8 cellular contexts compared by ENCODE assay signal in the genomic region with DNA sequence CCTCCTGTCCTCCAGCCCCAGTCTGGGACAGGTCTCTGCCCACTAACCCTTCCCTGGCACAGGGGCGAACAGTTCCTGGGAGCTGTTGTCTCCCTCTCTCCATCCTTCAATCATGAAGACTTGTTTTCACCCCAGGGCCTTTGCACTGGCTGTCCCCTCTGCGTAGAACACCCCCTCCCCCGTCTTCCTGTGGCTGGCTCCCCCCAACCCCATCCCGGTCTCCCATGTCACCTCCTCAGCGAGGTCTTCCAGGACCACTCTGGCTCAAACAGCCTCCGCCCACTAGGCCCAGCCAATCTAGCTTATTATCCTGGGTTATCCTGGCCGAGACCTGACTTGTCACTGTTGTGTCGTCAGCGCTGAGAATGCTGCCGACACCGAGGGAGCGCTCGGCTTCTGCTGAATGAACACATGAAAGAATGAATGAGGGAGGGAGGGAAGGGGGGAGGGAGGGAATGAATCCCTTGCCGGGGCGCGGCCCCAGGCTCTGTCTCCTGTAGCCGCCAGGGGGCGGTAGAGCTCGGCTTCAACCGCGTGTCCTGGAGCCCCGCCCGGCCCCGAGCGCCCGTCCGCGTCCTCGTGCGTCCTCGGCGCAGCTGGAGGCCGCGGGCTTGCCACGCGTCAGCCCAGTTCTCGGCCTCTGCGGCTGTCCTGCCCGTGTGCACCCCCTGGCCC. TPM values are rescaled to one million over a fixed set of nuclear protein-coding genes. Genes with fewer than 3 reads are reported as not detected.
A peak's percentile ranks its signal among the peaks of the same experiment; 100 is the strongest.
DNase-seq lines count a peak whose midpoint lies in the region; ATAC-seq and TF ChIP-seq lines count a peak whose summit lies in the region.
"Not testable (repeated sequence)": the region's sequence is repeated elsewhere in the genome, so short reads cannot be mapped to it uniquely, and the experiment has no call there.

No MANE protein-coding gene starts in this region.

- intact Hi-C loops in PC-3 (cut with micrococcal nuclease) (loop anchor here (5.0 kb wide), 1 partner anchor 196 kb away; no protein-coding TSS in a partner anchor), esophagus muscularis mucosa (cut with DNase I) (loop anchor here (5.0 to 10.0 kb wide), 2 partner anchors 34 to 198 kb away; a partner anchor contains a TSS)
- intact Hi-C loops in gastrocnemius medialis (cut with DNase I; ENCODE audit: low total_unique reads) = not testable (repeated sequence)

- TF ChIP-seq CTCF in PC-3 (conservative IDR thresholded peaks at IDR 0.05; ENCODE audit: low read depth, low read length); esophagus muscularis mucosa (IDR thresholded peaks at IDR 0.05); gastrocnemius medialis (IDR thresholded peaks at IDR 0.05 in 4 of 5, conservative IDR thresholded peaks at IDR 0.05 in 1 of 5): not testable (repeated sequence)

- not testable (repeated sequence) for BruUV-seq in PC-3 (replicated peaks; lab: Mats Ljungman, UMichigan)

- not testable (repeated sequence) for H3K4me1 ChIP-seq in ACC112 (ENCODE audit: control insufficient read depth, insufficient read depth, low read length, unreplicated experiment); PC-3 (ENCODE audit: insufficient read depth, low read length); gastrocnemius medialis
- peaks cover 3 to 15% (median 11%) of the 10 kb centered on the region in 4 donors for H3K4me1 ChIP-seq in esophagus muscularis mucosa

- not testable (repeated sequence) for H3K27me3 ChIP-seq in ACC112 (ENCODE audit: insufficient read depth, low read length); PC-3 (ENCODE audit: low read length); esophagus muscularis mucosa; gastrocnemius medialis

- not testable (repeated sequence) for H3K4me3 Mint-ChIP-seq in activated T-cell treated with anti-CD3 and anti-CD28 coated beads, Interleukin-2, amount 50 U/mL, for 72 hours; memory B cell

- TF ChIP-seq EP300 in esophagus muscularis mucosa (IDR thresholded peaks at IDR 0.05) = not testable (repeated sequence)

- not testable (repeated sequence) for H3K9ac ChIP-seq in PC-3 (ENCODE audit: low read length)

- H3K9me3 ChIP-seq in PC-3 (ENCODE audit: low read length); esophagus muscularis mucosa; gastrocnemius medialis: not testable (repeated sequence)

- not testable (repeated sequence) for H3K27ac Mint-ChIP-seq in activated T-cell treated with anti-CD3 and anti-CD28 coated beads, Interleukin-2, amount 50 U/mL, for 72 hours; memory B cell

- not testable (repeated sequence) for H3K4me1 Mint-ChIP-seq in activated T-cell treated with anti-CD3 and anti-CD28 coated beads, Interleukin-2, amount 50 U/mL, for 72 hours (ENCODE audit: low read depth); memory B cell

- H2AFZ ChIP-seq in ACC112 (ENCODE audit: low read length, unreplicated experiment) = not testable (repeated sequence)
- peak overlapping the region; percentile 38; the same call in 1 of the 2 replicates for H2AFZ ChIP-seq in PC-3 (ENCODE audit: low read length)

- POLR2A ChIA-PET in PC-3 (lab: Charles Lee; ENCODE audit: unreplicated experiment) = not testable (repeated sequence)

- H3K36me3 ChIP-seq in ACC112 (ENCODE audit: insufficient read depth, low read length); PC-3 (ENCODE audit: low read depth, low read length); gastrocnemius medialis: not testable (repeated sequence)
- H3K36me3 ChIP-seq in esophagus muscularis mucosa = peaks cover 0 to 40% (median 29%) of the 10 kb centered on the region in 4 donors

- in situ Hi-C loops in gastrocnemius medialis (cut with MboI; ENCODE audit: low sequenced_read_pairs in 4 of 4) = loop anchor here in 3 of 4 donors (10.0 to 25.0 kb wide), 4 partner anchors 128 to 198 kb away; no protein-coding TSS in a partner anchor

- H3K79me2 ChIP-seq in ACC112 (ENCODE audit: control insufficient read depth, insufficient read depth, low read length, unreplicated experiment); PC-3 (ENCODE audit: low read length): not testable (repeated sequence)

- not testable (repeated sequence) for DNase-seq in PC-3; activated T-cell treated with anti-CD3 and anti-CD28 coated beads, Interleukin-2, amount 50 U/mL, for 72 hours; esophagus muscularis mucosa (ENCODE audit: extremely low spot score); memory B cell (ENCODE audit: low spot score in 2 of 2); gastrocnemius medialis

- H3K4me3 ChIP-seq in ACC112 (ENCODE audit: low read depth, low read length) (peak overlapping the region; percentile 45; the same call in 1 of the 2 replicates), esophagus muscularis mucosa (peak overlapping the region; percentile 29 to 37 (median 36)), gastrocnemius medialis (peak overlapping the region in 2 of 4 donors; percentile 31 to 36)
- not testable (repeated sequence) for H3K4me3 ChIP-seq in PC-3 (ENCODE audit: low read length)

- H3K9me3 Mint-ChIP-seq in activated T-cell treated with anti-CD3 and anti-CD28 coated beads, Interleukin-2, amount 50 U/mL, for 72 hours; memory B cell: not testable (repeated sequence)

- not testable (repeated sequence) for H3K27ac ChIP-seq in ACC112 (ENCODE audit: low read depth, low read length); PC-3 (ENCODE audit: low read length)
- H3K27ac ChIP-seq in esophagus muscularis mucosa (replicated peaks in 1 of 4) = peak overlapping the region; percentile 70 to 82 (median 74)
- H3K27ac ChIP-seq in gastrocnemius medialis = peak overlapping the region in 1 of 4 donors; percentile 41

- 72% methylated on average over 6 of the region's 39 CpGs for WGBS in esophagus muscularis mucosa

- H4K20me1 ChIP-seq in PC-3 (ENCODE audit: low read length) = not testable (repeated sequence)

- H3K4me2 ChIP-seq in PC-3 (ENCODE audit: low read length) = 0 out of 2 replicates have a peak overlapping the region, but pooled peaks have one; percentile 37

- CTCF ChIA-PET in PC-3 (lab: Charles Lee) = not testable (repeated sequence)

- not testable (repeated sequence) for H3F3A ChIP-seq in PC-3 (ENCODE audit: low read length, unreplicated experiment)

- H3K27me3 Mint-ChIP-seq in activated T-cell treated with anti-CD3 and anti-CD28 coated beads, Interleukin-2, amount 50 U/mL, for 72 hours (ENCODE audit: low read depth); memory B cell: not testable (repeated sequence)

- not testable (repeated sequence) for TF ChIP-seq POLR2A in esophagus muscularis mucosa (IDR thresholded peaks at IDR 0.05; ENCODE audit: low read depth); gastrocnemius medialis (IDR thresholded peaks at IDR 0.05)

- not testable (repeated sequence) for H3K9me2 ChIP-seq in PC-3 (replicated peaks; ENCODE audit: low read length)

- not testable (repeated sequence) for H3K36me3 Mint-ChIP-seq in activated T-cell treated with anti-CD3 and anti-CD28 coated beads, Interleukin-2, amount 50 U/mL, for 72 hours (ENCODE audit: insufficient read depth in 2 of 2); memory B cell

- ATAC-seq in GM19372 (IDR thresholded peaks at IDR 0.05; ENCODE audit: low read depth, unreplicated experiment) (peak; percentile 58), HG02798 (IDR thresholded peaks at IDR 0.05; ENCODE audit: poor library complexity, unreplicated experiment) (peak; percentile 71), PC-3 (peak; percentile 78), memory B cell (ENCODE audit: low read depth) (peak; percentile 91), gastrocnemius medialis (peak; percentile 76 to 78)
- ATAC-seq in activated T-cell treated with anti-CD3 and anti-CD28 coated beads, Interleukin-2, amount 50 U/mL, for 72 hours (replicated peaks in 1 of 2) = peak; percentile 82 to 83

RNA-seq across cellular contexts. Expression of a gene that starts 31.8 kb away (rescaled TPM):
- 54.0 and 75.2 TPM in 2 replicates for total RNA-seq in PC-3 (2014; rRNA removed)
- total RNA-seq in activated T-cell treated with anti-CD3 and anti-CD28 coated beads, Interleukin-2, amount 50 U/mL, for 72 hours = 100 to 1,000 TPM; 104 to 107 TPM
- 10 to 100 TPM; 23.3 to 42.4 (median 30.5) TPM for total RNA-seq in esophagus muscularis mucosa
- 100 to 1,000 TPM in 1 of 4 donors, 10 to 100 TPM in 3; 15.7 to 170 (median 63.8) TPM for total RNA-seq in gastrocnemius medialis

RNA-seq across cellular contexts. Expression of a gene that starts 59.8 kb away (rescaled TPM):
- total RNA-seq in PC-3 (2014; rRNA removed) = 10.0 and 11.1 TPM in 2 replicates
- total RNA-seq in activated T-cell treated with anti-CD3 and anti-CD28 coated beads, Interleukin-2, amount 50 U/mL, for 72 hours = not detected
- total RNA-seq in esophagus muscularis mucosa = 1 to 10 TPM in 3 of 4 donors, under 1 TPM in 1; 0.83 to 2.1 (median 1.5) TPM
- total RNA-seq in gastrocnemius medialis = 10 to 100 TPM; 18.2 to 35.7 (median 29.2) TPM
